Comparison of ENCODE assay signal across 24 cellular contexts in the genomic region with DNA sequence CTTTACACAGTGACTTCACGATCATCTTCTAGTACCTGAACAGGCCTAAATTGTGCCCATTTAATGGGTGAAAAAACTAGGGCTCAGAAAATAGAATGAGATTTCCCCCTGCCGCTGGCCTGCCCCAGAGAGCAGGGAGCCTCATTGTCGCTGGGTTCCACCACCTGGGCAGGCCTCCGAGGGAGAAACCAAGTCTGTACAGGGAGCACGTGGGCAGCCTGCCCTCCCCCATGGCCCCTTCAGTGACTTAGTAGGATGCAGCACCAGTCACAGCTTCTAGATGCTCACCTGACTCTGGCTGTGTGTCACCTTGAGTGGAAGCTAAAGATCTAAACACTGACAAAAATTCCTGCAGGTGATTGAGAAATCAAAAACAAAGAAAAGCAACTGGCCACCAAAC. TPM values are rescaled to one million over a fixed set of nuclear protein-coding genes. Genes with fewer than 3 reads are reported as not detected.
"Had no signal": no experiment of that assay in that cellular context is flagged by ENCODE, and none has a peak within 500 bp of the region (broad histone marks: within the 10 kb centered on the region; RNA-seq: fewer than 3 reads in every experiment).

No MANE protein-coding gene starts in this region.

- H3K9me3 Mint-ChIP-seq: activated naive CD4-positive, alpha-beta T cell treated with anti-CD3 and anti-CD28 coated beads, Interleukin-2, amount 10 ng/mL, durations not matched to agents 7 days and 5 days; naive thymus-derived CD8-positive, alpha-beta T cell; T-helper 2 cell treated with Interferon-gamma antibody and Interleukin-4, amounts not matched to agents 5 μg/mL and 100 μg/mL, for 36 hours had no signal

- H3K4me1 ChIP-seq: gastroesophageal sphincter, prostate gland had no signal

- H3K27ac Mint-ChIP-seq: activated CD4-positive, alpha-beta T cell treated with anti-CD3 and anti-CD28 coated beads for 36 hours; activated naive CD4-positive, alpha-beta T cell treated with anti-CD3 and anti-CD28 coated beads, Interleukin-2, amount 10 ng/mL, durations not matched to agents 7 days and 5 days; T-helper 2 cell treated with Interferon-gamma antibody and Interleukin-4, amounts not matched to agents 5 μg/mL and 100 μg/mL, for 36 hours had no signal

- ATAC-seq: activated CD4-positive, alpha-beta T cell treated with anti-CD3 and anti-CD28 coated beads for 36 hours; gastroesophageal sphincter; left ventricle myocardium superior; naive thymus-derived CD8-positive, alpha-beta T cell had no signal

- H3K27ac ChIP-seq: brain microvascular endothelial cell, gastroesophageal sphincter, hepatocyte, ovary, prostate gland, tibial nerve had no signal

- H3K4me3 ChIP-seq: gastroesophageal sphincter, hepatocyte, ovary, prostate gland, smooth muscle cell, tibial nerve had no signal

- H3K36me3 ChIP-seq: brain microvascular endothelial cell, gastroesophageal sphincter, ovary, prostate gland had no signal

- H3K4me3 Mint-ChIP-seq: activated CD4-positive, alpha-beta T cell treated with anti-CD3 and anti-CD28 coated beads for 36 hours; activated naive CD4-positive, alpha-beta T cell treated with anti-CD3 and anti-CD28 coated beads, Interleukin-2, amount 10 ng/mL, durations not matched to agents 7 days and 5 days; naive thymus-derived CD8-positive, alpha-beta T cell; T-helper 2 cell treated with Interferon-gamma antibody and Interleukin-4, amounts not matched to agents 5 μg/mL and 100 μg/mL, for 36 hours had no signal

- H3K9me3 ChIP-seq: gastroesophageal sphincter, ovary, prostate gland, tibial nerve had no signal

- H3K27me3 ChIP-seq: brain microvascular endothelial cell, gastroesophageal sphincter, hepatocyte, ovary, tibial nerve had no signal

- DNase-seq: activated CD4-positive, alpha-beta T cell treated with anti-CD3 and anti-CD28 coated beads for 36 hours; activated CD4-positive, alpha-beta T cell treated with anti-CD3 and anti-CD28 coated beads, Interleukin-2, amount 50 U/mL, for 48 hours; activated CD4-positive, CD25-positive, alpha-beta regulatory T cell; activated CD8-positive, alpha-beta memory T cell treated with anti-CD3 and anti-CD28 coated beads, Interleukin-2, amount 50 U/mL, for 4 hours; activated gamma-delta T cell; activated naive CD4-positive, alpha-beta T cell treated with anti-CD3 and anti-CD28 coated beads, Interleukin-2, amount 10 ng/mL, durations not matched to agents 7 days and 5 days; activated T-cell treated with anti-CD3 and anti-CD28 coated beads, Interleukin-2, amount 50 U/mL, for 1 hour; amniotic stem cell; brain microvascular endothelial cell; cortex of kidney; islet precursor cell; left ventricle myocardium superior; mammary epithelial cell; ovary; retina; stimulated activated naive CD4-positive, alpha-beta T cell; T-helper 1 cell had no signal

- H3K36me3 Mint-ChIP-seq: naive thymus-derived CD8-positive, alpha-beta T cell had no signal

- H3K27me3 Mint-ChIP-seq: activated CD4-positive, alpha-beta T cell treated with anti-CD3 and anti-CD28 coated beads for 36 hours; naive thymus-derived CD8-positive, alpha-beta T cell had no signal

RNA-seq across cellular contexts. Expression of gene ASPRV1, which starts 18.5 kb away (rescaled TPM):
- polyA plus RNA-seq: hepatocyte had no signal
